ENCODE assay signal across 2 cellular contexts in the genomic region with DNA sequence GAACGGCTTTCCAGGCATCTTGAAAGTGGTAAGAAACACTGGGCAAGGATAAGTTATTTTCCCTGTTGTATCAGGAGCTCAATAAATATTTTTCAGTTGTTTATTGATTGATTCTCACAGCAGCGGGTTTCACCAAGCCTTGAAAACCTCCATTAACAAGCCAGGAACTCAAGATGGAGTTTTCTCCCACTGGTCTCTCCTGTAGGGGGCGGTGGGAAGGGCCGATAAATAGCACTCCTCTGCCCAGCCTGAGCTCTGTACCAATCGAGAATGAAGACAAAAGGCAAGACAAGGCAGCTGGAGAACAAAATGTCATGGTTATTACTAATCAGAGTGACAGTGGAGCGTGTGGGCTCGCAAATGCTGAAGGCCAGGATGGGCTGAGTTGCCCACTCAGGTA.
TF ChIP-seq lines count a peak whose summit lies in the region.

No MANE protein-coding gene starts in this region.

TF ChIP-seq in GM23338, 12 proteins besides CTCF, POLR2A, EP300 and RAD21 (continued from another document):
- TF ChIP-seq, protein P1, sequence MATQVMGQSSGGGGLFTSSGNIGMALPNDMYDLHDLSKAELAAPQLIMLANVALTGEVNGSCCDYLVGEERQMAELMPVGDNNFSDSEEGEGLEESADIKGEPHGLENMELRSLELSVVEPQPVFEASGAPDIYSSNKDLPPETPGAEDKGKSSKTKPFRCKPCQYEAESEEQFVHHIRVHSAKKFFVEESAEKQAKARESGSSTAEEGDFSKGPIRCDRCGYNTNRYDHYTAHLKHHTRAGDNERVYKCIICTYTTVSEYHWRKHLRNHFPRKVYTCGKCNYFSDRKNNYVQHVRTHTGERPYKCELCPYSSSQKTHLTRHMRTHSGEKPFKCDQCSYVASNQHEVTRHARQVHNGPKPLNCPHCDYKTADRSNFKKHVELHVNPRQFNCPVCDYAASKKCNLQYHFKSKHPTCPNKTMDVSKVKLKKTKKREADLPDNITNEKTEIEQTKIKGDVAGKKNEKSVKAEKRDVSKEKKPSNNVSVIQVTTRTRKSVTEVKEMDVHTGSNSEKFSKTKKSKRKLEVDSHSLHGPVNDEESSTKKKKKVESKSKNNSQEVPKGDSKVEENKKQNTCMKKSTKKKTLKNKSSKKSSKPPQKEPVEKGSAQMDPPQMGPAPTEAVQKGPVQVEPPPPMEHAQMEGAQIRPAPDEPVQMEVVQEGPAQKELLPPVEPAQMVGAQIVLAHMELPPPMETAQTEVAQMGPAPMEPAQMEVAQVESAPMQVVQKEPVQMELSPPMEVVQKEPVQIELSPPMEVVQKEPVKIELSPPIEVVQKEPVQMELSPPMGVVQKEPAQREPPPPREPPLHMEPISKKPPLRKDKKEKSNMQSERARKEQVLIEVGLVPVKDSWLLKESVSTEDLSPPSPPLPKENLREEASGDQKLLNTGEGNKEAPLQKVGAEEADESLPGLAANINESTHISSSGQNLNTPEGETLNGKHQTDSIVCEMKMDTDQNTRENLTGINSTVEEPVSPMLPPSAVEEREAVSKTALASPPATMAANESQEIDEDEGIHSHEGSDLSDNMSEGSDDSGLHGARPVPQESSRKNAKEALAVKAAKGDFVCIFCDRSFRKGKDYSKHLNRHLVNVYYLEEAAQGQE (IDR thresholded peaks at IDR 0.05; ENCODE audit: unreplicated experiment) = no peak
- TF ChIP-seq, protein P2, sequence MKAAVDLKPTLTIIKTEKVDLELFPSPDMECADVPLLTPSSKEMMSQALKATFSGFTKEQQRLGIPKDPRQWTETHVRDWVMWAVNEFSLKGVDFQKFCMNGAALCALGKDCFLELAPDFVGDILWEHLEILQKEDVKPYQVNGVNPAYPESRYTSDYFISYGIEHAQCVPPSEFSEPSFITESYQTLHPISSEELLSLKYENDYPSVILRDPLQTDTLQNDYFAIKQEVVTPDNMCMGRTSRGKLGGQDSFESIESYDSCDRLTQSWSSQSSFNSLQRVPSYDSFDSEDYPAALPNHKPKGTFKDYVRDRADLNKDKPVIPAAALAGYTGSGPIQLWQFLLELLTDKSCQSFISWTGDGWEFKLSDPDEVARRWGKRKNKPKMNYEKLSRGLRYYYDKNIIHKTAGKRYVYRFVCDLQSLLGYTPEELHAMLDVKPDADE (IDR thresholded peaks at IDR 0.05) = no peak
- no peak for TF ChIP-seq ZNF331 (CRISPR knock-in tag; IDR thresholded peaks at IDR 0.05; ENCODE audit: low read depth)
- TF ChIP-seq EZH2 (IDR thresholded peaks at IDR 0.05; ENCODE audit: low read depth, unreplicated experiment) = no peak
- no peak for TF ChIP-seq ZNF114 (CRISPR knock-in tag; IDR thresholded peaks at IDR 0.05)
- TF ChIP-seq, protein P3, sequence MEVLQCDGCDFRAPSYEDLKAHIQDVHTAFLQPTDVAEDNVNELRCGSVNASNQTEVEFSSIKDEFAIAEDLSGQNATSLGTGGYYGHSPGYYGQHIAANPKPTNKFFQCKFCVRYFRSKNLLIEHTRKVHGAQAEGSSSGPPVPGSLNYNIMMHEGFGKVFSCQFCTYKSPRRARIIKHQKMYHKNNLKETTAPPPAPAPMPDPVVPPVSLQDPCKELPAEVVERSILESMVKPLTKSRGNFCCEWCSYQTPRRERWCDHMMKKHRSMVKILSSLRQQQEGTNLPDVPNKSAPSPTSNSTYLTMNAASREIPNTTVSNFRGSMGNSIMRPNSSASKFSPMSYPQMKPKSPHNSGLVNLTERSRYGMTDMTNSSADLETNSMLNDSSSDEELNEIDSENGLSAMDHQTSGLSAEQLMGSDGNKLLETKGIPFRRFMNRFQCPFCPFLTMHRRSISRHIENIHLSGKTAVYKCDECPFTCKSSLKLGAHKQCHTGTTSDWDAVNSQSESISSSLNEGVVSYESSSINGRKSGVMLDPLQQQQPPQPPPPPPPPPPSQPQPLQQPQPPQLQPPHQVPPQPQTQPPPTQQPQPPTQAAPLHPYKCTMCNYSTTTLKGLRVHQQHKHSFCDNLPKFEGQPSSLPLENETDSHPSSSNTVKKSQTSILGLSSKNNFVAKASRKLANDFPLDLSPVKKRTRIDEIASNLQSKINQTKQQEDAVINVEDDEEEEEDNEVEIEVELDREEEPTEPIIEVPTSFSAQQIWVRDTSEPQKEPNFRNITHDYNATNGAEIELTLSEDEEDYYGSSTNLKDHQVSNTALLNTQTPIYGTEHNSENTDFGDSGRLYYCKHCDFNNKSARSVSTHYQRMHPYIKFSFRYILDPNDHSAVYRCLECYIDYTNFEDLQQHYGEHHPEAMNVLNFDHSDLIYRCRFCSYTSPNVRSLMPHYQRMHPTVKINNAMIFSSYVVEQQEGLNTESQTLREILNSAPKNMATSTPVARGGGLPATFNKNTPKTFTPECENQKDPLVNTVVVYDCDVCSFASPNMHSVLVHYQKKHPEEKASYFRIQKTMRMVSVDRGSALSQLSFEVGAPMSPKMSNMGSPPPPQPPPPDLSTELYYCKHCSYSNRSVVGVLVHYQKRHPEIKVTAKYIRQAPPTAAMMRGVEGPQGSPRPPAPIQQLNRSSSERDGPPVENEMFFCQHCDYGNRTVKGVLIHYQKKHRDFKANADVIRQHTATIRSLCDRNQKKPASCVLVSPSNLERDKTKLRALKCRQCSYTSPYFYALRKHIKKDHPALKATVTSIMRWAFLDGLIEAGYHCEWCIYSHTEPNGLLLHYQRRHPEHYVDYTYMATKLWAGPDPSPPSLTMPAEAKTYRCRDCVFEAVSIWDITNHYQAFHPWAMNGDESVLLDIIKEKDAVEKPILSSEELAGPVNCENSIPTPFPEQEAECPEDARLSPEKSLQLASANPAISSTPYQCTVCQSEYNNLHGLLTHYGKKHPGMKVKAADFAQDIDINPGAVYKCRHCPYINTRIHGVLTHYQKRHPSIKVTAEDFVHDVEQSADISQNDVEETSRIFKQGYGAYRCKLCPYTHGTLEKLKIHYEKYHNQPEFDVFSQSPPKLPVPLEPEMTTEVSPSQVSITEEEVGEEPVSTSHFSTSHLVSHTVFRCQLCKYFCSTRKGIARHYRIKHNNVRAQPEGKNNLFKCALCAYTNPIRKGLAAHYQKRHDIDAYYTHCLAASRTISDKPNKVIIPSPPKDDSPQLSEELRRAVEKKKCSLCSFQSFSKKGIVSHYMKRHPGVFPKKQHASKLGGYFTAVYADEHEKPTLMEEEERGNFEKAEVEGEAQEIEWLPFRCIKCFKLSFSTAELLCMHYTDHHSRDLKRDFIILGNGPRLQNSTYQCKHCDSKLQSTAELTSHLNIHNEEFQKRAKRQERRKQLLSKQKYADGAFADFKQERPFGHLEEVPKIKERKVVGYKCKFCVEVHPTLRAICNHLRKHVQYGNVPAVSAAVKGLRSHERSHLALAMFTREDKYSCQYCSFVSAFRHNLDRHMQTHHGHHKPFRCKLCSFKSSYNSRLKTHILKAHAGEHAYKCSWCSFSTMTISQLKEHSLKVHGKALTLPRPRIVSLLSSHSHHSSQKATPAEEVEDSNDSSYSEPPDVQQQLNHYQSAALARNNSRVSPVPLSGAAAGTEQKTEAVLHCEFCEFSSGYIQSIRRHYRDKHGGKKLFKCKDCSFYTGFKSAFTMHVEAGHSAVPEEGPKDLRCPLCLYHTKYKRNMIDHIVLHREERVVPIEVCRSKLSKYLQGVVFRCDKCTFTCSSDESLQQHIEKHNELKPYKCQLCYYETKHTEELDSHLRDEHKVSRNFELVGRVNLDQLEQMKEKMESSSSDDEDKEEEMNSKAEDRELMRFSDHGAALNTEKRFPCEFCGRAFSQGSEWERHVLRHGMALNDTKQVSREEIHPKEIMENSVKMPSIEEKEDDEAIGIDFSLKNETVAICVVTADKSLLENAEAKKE (CRISPR knock-in tag; IDR thresholded peaks at IDR 0.05) = no peak
- TF ChIP-seq EZH2phosphoT487 (IDR thresholded peaks at IDR 0.05; ENCODE audit: unreplicated experiment) = no peak
- no peak for TF ChIP-seq CREB1 (CRISPR knock-in tag; IDR thresholded peaks at IDR 0.05; ENCODE audit: low read depth)

TF ChIP-seq in IMR-90, 13 proteins besides CTCF, POLR2A, EP300 and RAD21 (continued from another document):
- TF ChIP-seq RFX5 (IDR thresholded peaks at IDR 0.05; ENCODE audit: low read depth, low read length) (no peak), SMC3 (IDR thresholded peaks at IDR 0.05; ENCODE audit: low read depth, low read length) (no peak), CHD1 (IDR thresholded peaks at IDR 0.05; ENCODE audit: low read depth, low read length) (no peak), CEBPB (IDR thresholded peaks at IDR 0.05; ENCODE audit: low read depth, low read length) (no peak), MAFK (IDR thresholded peaks at IDR 0.05; ENCODE audit: low read depth, low read length) (no peak), BHLHE40 (IDR thresholded peaks at IDR 0.05; ENCODE audit: low read depth, low read length) (no peak), RCOR1 (IDR thresholded peaks at IDR 0.05; ENCODE audit: insufficient replicate concordance, low read length) (no peak)
- TF ChIP-seq, protein P4, sequence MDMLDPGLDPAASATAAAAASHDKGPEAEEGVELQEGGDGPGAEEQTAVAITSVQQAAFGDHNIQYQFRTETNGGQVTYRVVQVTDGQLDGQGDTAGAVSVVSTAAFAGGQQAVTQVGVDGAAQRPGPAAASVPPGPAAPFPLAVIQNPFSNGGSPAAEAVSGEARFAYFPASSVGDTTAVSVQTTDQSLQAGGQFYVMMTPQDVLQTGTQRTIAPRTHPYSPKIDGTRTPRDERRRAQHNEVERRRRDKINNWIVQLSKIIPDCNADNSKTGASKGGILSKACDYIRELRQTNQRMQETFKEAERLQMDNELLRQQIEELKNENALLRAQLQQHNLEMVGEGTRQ (IDR thresholded peaks at IDR 0.05; ENCODE audit: low read depth, low read length) = no peak
- TF ChIP-seq, protein P5, sequence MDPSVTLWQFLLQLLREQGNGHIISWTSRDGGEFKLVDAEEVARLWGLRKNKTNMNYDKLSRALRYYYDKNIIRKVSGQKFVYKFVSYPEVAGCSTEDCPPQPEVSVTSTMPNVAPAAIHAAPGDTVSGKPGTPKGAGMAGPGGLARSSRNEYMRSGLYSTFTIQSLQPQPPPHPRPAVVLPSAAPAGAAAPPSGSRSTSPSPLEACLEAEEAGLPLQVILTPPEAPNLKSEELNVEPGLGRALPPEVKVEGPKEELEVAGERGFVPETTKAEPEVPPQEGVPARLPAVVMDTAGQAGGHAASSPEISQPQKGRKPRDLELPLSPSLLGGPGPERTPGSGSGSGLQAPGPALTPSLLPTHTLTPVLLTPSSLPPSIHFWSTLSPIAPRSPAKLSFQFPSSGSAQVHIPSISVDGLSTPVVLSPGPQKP (IDR thresholded peaks at IDR 0.05; ENCODE audit: borderline replicate concordance, low read depth, low read length) = no peak
